Comparison of ENCODE assay signal across 8 cellular contexts in genomic region chr12:48925218-48925871, GRCh38. TPM values are rescaled to one million over a fixed set of nuclear protein-coding genes. Genes with fewer than 3 reads are reported as not detected.
DNase-seq lines count a peak whose midpoint lies in the region; ATAC-seq and TF ChIP-seq lines count a peak whose summit lies in the region.

Gene FKBP11, minus strand, starts transcription at chr12:48925492. Its CDS starts 64 bp downstream, at chr12:48925428.

- CTCF ChIA-PET in RWPE1 (lab: Yijun Ruan, JAX): interaction anchor here (0.6 to 1.1 kb wide), 3 partner anchors 11 to 75 kb away, joined by 3 to 5 read pairs (median 3); no protein-coding TSS in a partner anchor

- peak within 1 kb of the TSS; percentile 57 to 90 (median 85) for H3K4me3 ChIP-seq in heart right ventricle

- POLR2A ChIA-PET in RWPE1 (lab: Yijun Ruan, JAX; ENCODE audit: low non-redundant PET): no interaction called here

- peaks cover 0 to 43% (median under 1%) of the 10 kb centered on the region in 9 donors for H3K36me3 ChIP-seq in heart right ventricle

- no peaks in the 10 kb centered on the region for H3K9me3 ChIP-seq in heart right ventricle

- TF ChIP-seq CTCF in GM13977 (IDR thresholded peaks at IDR 0.05; ENCODE audit: extremely low read depth, insufficient read depth, missing control alignments) (no peak), RWPE1 (conservative IDR thresholded peaks at IDR 0.05; ENCODE audit: low read depth) (no peak), heart right ventricle (IDR thresholded peaks at IDR 0.05) (peak in 1 of 9 donors; percentile 5)

- peak; percentile 61 for ATAC-seq in HG02840 (IDR thresholded peaks at IDR 0.05; ENCODE audit: low FRiP score, unreplicated experiment)
- peak; percentile 85 to 94 (median 93) for ATAC-seq in heart right ventricle

- intact Hi-C loops in heart right ventricle (cut with DNase I): loop anchor here in 1 of 10 donors (10.0 kb wide), 1 partner anchor 59 kb away; no protein-coding TSS in a partner anchor

- in situ Hi-C loops in GM13977 (cut with MboI; ENCODE audit: low pct_unique_long_range_greater_than_20kb, low sequenced_read_pairs, unreplicated experiment): no loop called here

- peak; percentile 81 for DNase-seq in GM13977 (ENCODE audit: low spot score)
- peak; percentile 41 for DNase-seq in RWPE1 (ENCODE audit: low spot score)
- DNase-seq in activated naive CD4-positive, alpha-beta T cell treated with anti-CD3 and anti-CD28 coated beads, Interleukin-2, amount 50 U/mL, for 16 hours: peak; percentile 80
- peak; percentile 53 to 67 for DNase-seq in heart right ventricle
- DNase-seq in retina: peak; percentile 62
- DNase-seq in NCI-H1694 (lab: John Stamatoyannopoulos, UW): no peak
- no peak for DNase-seq in NOMO-1 treated with dmso at 0.1 percent for 144 hours (lab: John Stamatoyannopoulos, UW; ENCODE audit: unreplicated experiment)

- no peaks in the 10 kb centered on the region for H3K27me3 ChIP-seq in heart right ventricle

- 1 to 2% methylated on average over 39 of the region's 39 CpGs for WGBS in heart right ventricle, 2 donors

- H3K27ac ChIP-seq in RWPE1: peak within 1 kb of the TSS; percentile 61
- H3K27ac ChIP-seq in heart right ventricle: peak within 1 kb of the TSS in 5 of 10 donors; percentile 26 to 89 (median 52)

- H3K4me1 ChIP-seq in heart right ventricle: peaks cover 0 to 17% (median 5%) of the 10 kb centered on the region in 9 donors

RNA-seq across cellular contexts. Expression of gene FKBP11, which starts in this region (rescaled TPM):
- total RNA-seq in heart right ventricle: 10 to 100 TPM in 1 of 10 donors, 1 to 10 TPM in 9; 1.6 to 18.0 (median 3.5) TPM
- polyA plus RNA-seq in heart right ventricle: 10 to 100 TPM; 12.7 to 30.4 TPM

Comparison
In these comparisons a context has a peak if more than half of its experiments do, and no peak if none do; other contexts are left out.
1. DNase-seq: peak in GM13977 (single experiment), RWPE1 (single experiment), activated naive CD4-positive, alpha-beta T cell treated with anti-CD3 and anti-CD28 coated beads, Interleukin-2, amount 50 U/mL, for 16 hours (single experiment), heart right ventricle (2 of 2) and retina (single experiment); none in NCI-H1694 (single experiment) and NOMO-1 treated with dmso at 0.1 percent for 144 hours (single experiment).